8 cellular contexts compared by ENCODE assay signal in the genomic region with DNA sequence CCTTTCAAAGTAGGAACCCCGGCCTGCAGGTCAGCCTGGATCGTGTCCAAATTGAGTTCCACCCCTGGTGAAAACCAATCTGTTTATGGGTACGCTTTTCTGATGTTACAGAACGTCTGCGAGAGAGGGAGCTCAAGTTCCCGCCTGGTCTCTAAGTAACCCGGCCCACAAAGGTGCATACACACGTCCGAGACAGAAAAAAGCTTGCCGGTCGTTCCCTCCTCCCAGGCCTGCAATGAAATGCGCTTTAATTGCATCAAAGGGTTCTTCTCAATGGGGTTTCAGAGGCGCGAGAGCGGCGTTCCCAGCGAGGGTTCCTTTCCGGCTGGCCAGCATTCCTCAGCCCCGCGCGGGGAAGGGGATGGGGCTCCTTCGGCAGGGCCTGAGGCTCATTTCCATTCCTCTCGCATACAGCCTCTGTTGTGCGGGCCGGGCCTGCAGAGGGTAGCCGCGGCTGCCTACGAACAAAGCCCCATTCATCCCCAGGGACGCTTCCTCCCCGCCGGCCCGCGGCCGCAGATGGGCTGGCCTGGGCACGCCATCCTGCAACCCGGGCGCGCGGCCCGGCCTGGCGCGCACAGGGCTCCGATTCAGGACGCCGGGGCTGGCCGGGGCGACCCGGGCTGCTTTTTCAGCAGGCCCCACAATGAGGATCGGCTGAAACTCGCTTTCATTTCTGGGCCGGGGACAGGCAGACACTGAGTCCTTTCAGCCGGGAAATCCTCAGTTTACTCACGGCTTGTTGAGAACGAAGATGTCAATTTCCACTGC.
DNase-seq lines count a peak whose midpoint lies in the region; ATAC-seq and TF ChIP-seq lines count a peak whose summit lies in the region.

No MANE protein-coding gene starts in this region.

- in situ Hi-C loops in astrocyte of the spinal cord (cut with HindIII; ENCODE audit: low sequenced_read_pairs): no loop called here

- DNase-seq in COLO829 (ENCODE audit: low spot score) (peak; percentile 68), NOMO-1 (lab: John Stamatoyannopoulos, UW; ENCODE audit: unreplicated experiment in 2 of 2) (peak; percentile 67 to 68), astrocyte of the spinal cord (ENCODE audit: low read depth, low spot score) (peak; percentile 87), hepatic stellate cell (ENCODE audit: low spot score) (peak; percentile 63), posterior cingulate gyrus (peak; percentile 83 to 99 (median 90)), NCI-H128 (lab: John Stamatoyannopoulos, UW; ENCODE audit: unreplicated experiment) (no peak)

- H3K4me3 ChIP-seq in astrocyte of the spinal cord (ENCODE audit: low read depth, low read length): peak overlapping the region; percentile 36

- TF ChIP-seq CTCF in astrocyte of the spinal cord (IDR thresholded peaks at IDR 0.05; ENCODE audit: low read depth, low read length): peak; percentile 22

- ATAC-seq in GM19035 (IDR thresholded peaks at IDR 0.05; ENCODE audit: unreplicated experiment): peak; percentile 69
- ATAC-seq in HG03135 (IDR thresholded peaks at IDR 0.05; ENCODE audit: unreplicated experiment): peak; percentile 53

- intact Hi-C loops in posterior cingulate gyrus (cut with DNase I): loop anchor here (1.0 to 10.0 kb wide), 3 partner anchors 78 to 282 kb away; no protein-coding TSS in a partner anchor
